Comparison of ENCODE assay signal across 24 cellular contexts in the genomic region with DNA sequence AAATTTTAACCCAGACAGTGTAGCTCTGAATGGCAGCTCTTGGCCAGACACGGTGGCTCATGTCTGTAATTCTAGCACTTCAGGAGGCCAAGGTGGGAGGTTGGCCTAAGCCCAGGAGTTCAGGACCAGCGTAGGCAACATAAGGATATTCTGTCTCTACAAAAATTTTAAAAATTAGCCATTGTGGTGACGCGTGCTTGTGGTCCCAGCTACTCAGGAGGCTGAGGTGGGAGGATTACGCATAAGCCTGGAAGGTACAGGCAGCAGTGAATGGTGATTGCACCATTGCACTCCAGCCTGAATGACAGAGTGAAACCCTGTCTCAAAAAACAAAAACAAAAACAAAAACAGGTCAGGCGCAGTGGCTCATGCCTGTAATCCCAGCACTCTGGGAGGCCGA.
"Had no signal": no experiment of that assay in that cellular context is flagged by ENCODE, and none has a peak within 500 bp of the region (broad histone marks: within the 10 kb centered on the region; RNA-seq: fewer than 3 reads in every experiment).

No MANE protein-coding gene starts in this region.

- H3K4me3 ChIP-seq: stomach, suprapubic skin, testis, thoracic aorta, thyroid gland, tibial artery, tibial nerve, transverse colon, upper lobe of left lung, upper lobe of right lung, uterus, vagina had no signal

- DNase-seq: stimulated activated CD4-positive, alpha-beta T cell treated with anti-CD3 and anti-CD28 coated beads, Interleukin-2, amount 100 ng/mL, for 48 hours; stimulated activated CD4-positive, alpha-beta T cell treated with anti-CD3 and anti-CD28 coated beads, Interleukin-4, amount 100 ng/mL, for 1 hour; stimulated activated CD4-positive, alpha-beta T cell treated with anti-CD3 and anti-CD28 coated beads, Interleukin-4, amount 100 ng/mL, for 24 hours; stimulated activated CD4-positive, alpha-beta T cell treated with anti-CD3 and anti-CD28 coated beads, Interleukin-4, amount 100 ng/mL, for 4 hours; stimulated activated CD8-positive, alpha-beta memory T cell treated with anti-CD3 and anti-CD28 coated beads, Interleukin-4, amount 100 ng/mL, for 48 hours; stimulated activated naive B cell treated with anti-CD40 and anti-IgM and Interleukin-4, amounts not matched to agents 10 μg/mL and 1 μg/mL and 100 μg/mL, for 72 hours; stimulated activated naive CD4-positive, alpha-beta T cell; stimulated activated naive CD4-positive, alpha-beta T cell treated with Interleukin-2 at 50 U/mL for 16 hours; stimulated activated naive CD8-positive, alpha-beta T cell treated with anti-CD3 and anti-CD28 coated beads, Interleukin-15, amount 100 ng/mL, for 72 hours; stimulated activated naive CD8-positive, alpha-beta T cell treated with anti-CD3 and anti-CD28 coated beads, Interleukin-15, Interleukin-2, amounts not matched to agents 100 U/mL and 50 U/mL, for 24 hours; stomach; substantia nigra; testis; thyroid gland; tibial artery; transverse colon; upper lobe of left lung; uterus had no signal

- H3K27me3 ChIP-seq: stomach, suprapubic skin, testis, thyroid gland, tibial artery, tibial nerve, transverse colon, upper lobe of left lung, upper lobe of right lung, uterus, vagina had no signal

- ATAC-seq: stimulated activated memory B cell treated with anti-CD40 and anti-IgM and Interleukin-4, amounts not matched to agents 10 μg/mL and 1 μg/mL and 100 μg/mL, for 72 hours; stimulated activated naive B cell treated with anti-CD40 and anti-IgM and Interleukin-4, amounts not matched to agents 10 μg/mL and 1 μg/mL and 100 μg/mL, for 72 hours; stimulated activated naive CD8-positive, alpha-beta T cell treated with anti-CD3 and anti-CD28 coated beads, Interleukin-15, amount 100 ng/mL, for 72 hours; stimulated activated naive CD8-positive, alpha-beta T cell treated with anti-CD3 and anti-CD28 coated beads, Interleukin-15, Interleukin-2, amounts not matched to agents 100 U/mL and 50 U/mL, for 24 hours; upper lobe of right lung had no signal

- H3K9me3 ChIP-seq: stomach, suprapubic skin, testis, thoracic aorta, thyroid gland, tibial artery, tibial nerve, transverse colon, upper lobe of left lung, upper lobe of right lung, uterus, vagina had no signal

- H3K4me1 ChIP-seq: stomach, testis, thyroid gland, transverse colon, upper lobe of left lung, upper lobe of right lung, uterus had no signal

- H3K36me3 ChIP-seq: thoracic aorta, thyroid gland, transverse colon, uterus had no signal

- H3K27ac ChIP-seq: stomach, suprapubic skin, testis, thoracic aorta, thyroid gland, tibial artery, tibial nerve, transverse colon, upper lobe of left lung, upper lobe of right lung, uterus, vagina had no signal
